In genomic region chr1:40532844-40533424, GRCh38 we compare ENCODE assay signal across 8 cellular contexts. TPM values are rescaled to one million over a fixed set of nuclear protein-coding genes. Genes with fewer than 3 reads are reported as not detected.
DNase-seq lines count a peak whose midpoint lies in the region; ATAC-seq, FAIRE-seq and TF ChIP-seq lines count a peak whose summit lies in the region.

No MANE protein-coding gene starts in this region.

- H3K9me3 ChIP-seq in breast epithelium (no peaks in the 10 kb centered on the region), Panc1 (ENCODE audit: control insufficient read depth, insufficient read depth, low read depth, low read length) (0 out of 2 replicates have a peak, but pooled peaks cover 3% of the 10 kb centered on the region), right lobe of liver (no peaks in the 10 kb centered on the region)

- H3K27ac Mint-ChIP-seq in MCF 10A (ENCODE audit: low read depth, unreplicated experiment): no peak overlapping the region
- H3K27ac Mint-ChIP-seq in brain: peak overlapping the region in 2 of 5 experiments; percentile 26 to 95

- H3K4me3 Mint-ChIP-seq in MCF 10A (ENCODE audit: unreplicated experiment) (peak overlapping the region; percentile 97), brain (peak overlapping the region; percentile 92 to 99 (median 98))

- H3K36me3 ChIP-seq in breast epithelium (no peaks in the 10 kb centered on the region), Panc1 (ENCODE audit: control insufficient read depth, insufficient read depth, low read length) (no peaks in the 10 kb centered on the region), right lobe of liver (no peaks in the 10 kb centered on the region)

- no peak overlapping the region for H3K4me3 ChIP-seq in breast epithelium
- H3K4me3 ChIP-seq in Jurkat, Clone E6-1 (ENCODE audit: low read length): no peak overlapping the region
- H3K4me3 ChIP-seq in Panc1 (ENCODE audit: low read depth in 2 of 2, low read length in 2 of 2): peak overlapping the region; percentile 81 to 89; a peak in 3 of 4 replicates
- H3K4me3 ChIP-seq in right lobe of liver: peak overlapping the region; percentile 70 to 78 (median 77)

- intact Hi-C loops in MCF 10A (cut with micrococcal nuclease): loop anchor here (2.0 to 5.0 kb wide), 2 partner anchors 134 to 420 kb away; partner anchors contain the start of gene RIMS3
- intact Hi-C loops in breast epithelium (cut with DNase I; ENCODE audit: low total_unique reads): no loop called here
- intact Hi-C loops in Panc1 (cut with micrococcal nuclease; ENCODE audit: unreplicated experiment): no loop called here
- intact Hi-C loops in right lobe of liver (cut with DNase I): no loop called here

- H3K27me3 Mint-ChIP-seq in MCF 10A (ENCODE audit: insufficient read depth, unreplicated experiment): no peaks in the 10 kb centered on the region
- peaks cover 13% of the 10 kb centered on the region for H3K27me3 Mint-ChIP-seq in brain

- H3K9me3 Mint-ChIP-seq in MCF 10A (ENCODE audit: unreplicated experiment): peaks cover under 1% of the 10 kb centered on the region
- H3K9me3 Mint-ChIP-seq in brain: peaks cover 0 to 13% (median 5%) of the 10 kb centered on the region in 5 experiments

- in situ Hi-C loops in Panc1 (cut with HindIII; ENCODE audit: low pct_unique_long_range_greater_than_20kb, low sequenced_read_pairs): no loop called here

- H3K4me1 Mint-ChIP-seq in MCF 10A (ENCODE audit: insufficient read depth, unreplicated experiment) (peaks cover 23% of the 10 kb centered on the region), brain (peaks cover 29% of the 10 kb centered on the region)

- TF ChIP-seq CTCF in MCF 10A (IDR thresholded peaks at IDR 0.05; ENCODE audit: unreplicated experiment) (peak; percentile 54), breast epithelium (IDR thresholded peaks at IDR 0.05) (peak in 1 of 3 donors; percentile 17), Panc1 (IDR thresholded peaks at IDR 0.05) (peak; percentile 76; the same call in 1 of the 2 replicates), brain (conservative IDR thresholded peaks at IDR 0.05) (peak; percentile 54 to 73), right lobe of liver (IDR thresholded peaks at IDR 0.05) (peak; percentile 58 to 65 (median 63))

- H3K27ac ChIP-seq in breast epithelium (no peak overlapping the region), Panc1 (ENCODE audit: low read length) (peak overlapping the region; percentile 93), right lobe of liver (peak overlapping the region; percentile 68 to 82 (median 79))

- FAIRE-seq in urothelium cell line (lab: Jason Lieb, UNC) (no peak), frontal cortex (lab: Jason Lieb, UNC) (no peak)

- CTCF ChIA-PET in MCF 10A (lab: Yijun Ruan, JAX): interaction anchor here (0.5 to 2.0 kb wide), 34 partner anchors 11 to 750 kb away, joined by 3 to 8 read pairs (median 4); partner anchors contain the start of gene NFYC
- CTCF ChIA-PET in Panc1 (lab: Charles Lee): interaction anchor here (0.5 to 0.7 kb wide), 3 partner anchors 31 to 601 kb away, joined by 3 to 7 read pairs (median 5); partner anchors contain the start of gene RIMS3

- TF ChIP-seq POLR2A in breast epithelium (IDR thresholded peaks at IDR 0.05) (no peak), right lobe of liver (IDR thresholded peaks at IDR 0.05) (no peak)

- POLR2A ChIA-PET in MCF 10A (lab: Yijun Ruan, JAX): interaction anchor here (0.6 to 2.1 kb wide), 11 partner anchors 17 to 966 kb away, joined by 3 to 7 read pairs (median 3); partner anchors contain the start of gene ZFP69B
- POLR2A ChIA-PET in Panc1 (lab: Charles Lee): interaction anchor here (0.6 kb wide), 1 partner anchor 12 kb away, joined by 3 read pairs; no protein-coding TSS in a partner anchor

- DNase-seq in MCF 10A (ENCODE audit: unreplicated experiment): peak; percentile 65
- DNase-seq in breast epithelium (ENCODE audit: low spot score in 2 of 2): no peak
- peak; percentile 78 for DNase-seq in Jurkat, Clone E6-1 (ENCODE audit: low read depth, low spot score)
- DNase-seq in Panc1 (ENCODE audit: low read depth, low spot score): peak; percentile 61
- no peak for DNase-seq in right lobe of liver
- DNase-seq in urothelium cell line (ENCODE audit: low spot score): peak; percentile 68
- no peak for DNase-seq in frontal cortex (ENCODE audit: low spot score in 2 of 2)

- BruUV-seq in MCF 10A (replicated peaks; lab: Mats Ljungman, UMichigan) (no TSS peak), Panc1 (replicated peaks; lab: Mats Ljungman, UMichigan) (no TSS peak)

- ATAC-seq in Panc1: peak; percentile 69
- ATAC-seq in right lobe of liver: peak; percentile 37 to 52 (median 44)

- H3K27me3 ChIP-seq in breast epithelium: no peaks in the 10 kb centered on the region
- H3K27me3 ChIP-seq in Panc1 (ENCODE audit: control insufficient read depth, insufficient read depth, low read length): no peaks in the 10 kb centered on the region
- no peaks in the 10 kb centered on the region for H3K27me3 ChIP-seq in right lobe of liver

- no peaks in the 10 kb centered on the region for H3K4me1 ChIP-seq in breast epithelium
- peaks cover 7% of the 10 kb centered on the region for H3K4me1 ChIP-seq in Panc1 (ENCODE audit: control insufficient read depth, insufficient read depth, low read length)
- H3K4me1 ChIP-seq in right lobe of liver: peaks cover 0 to 23% (median 0%) of the 10 kb centered on the region in 4 donors

- peaks cover 10% of the 10 kb centered on the region for H3K36me3 Mint-ChIP-seq in MCF 10A (ENCODE audit: insufficient read depth, unreplicated experiment)
- H3K36me3 Mint-ChIP-seq in brain: peaks cover 24% of the 10 kb centered on the region

RNA-seq across cellular contexts. Expression of gene ZNF684, which starts 1.5 kb away (rescaled TPM):
- total RNA-seq in MCF 10A (2022) (1.4 and 1.8 TPM in 2 replicates), breast epithelium (1 to 10 TPM; 4.0 to 8.2 (median 5.9) TPM), Panc1 (2021; ENCODE audit: unreplicated experiment) (5.3 TPM), right lobe of liver (10 to 100 TPM in 2 of 6 experiments, 1 to 10 TPM in 4; 6.0 to 11.0 (median 8.6) TPM), frontal cortex (7.7 TPM)
- 6.1 TPM for polyA plus RNA-seq in Jurkat, Clone E6-1 (2012; ENCODE audit: insufficient read depth, insufficient read length)
- polyA plus RNA-seq in Panc1 (2012; ENCODE audit: insufficient read length): 4.9 TPM
- polyA plus RNA-seq in brain (ENCODE audit: insufficient read depth, low read depth, low replicate concordance): 0.59 TPM

RNA-seq across cellular contexts. Expression of gene EXO5, which starts 24.4 kb away (rescaled TPM):
- 2.2 and 3.1 TPM in 2 replicates for total RNA-seq in MCF 10A (2022)
- 10 to 100 TPM in 2 of 3 donors, 1 to 10 TPM in 1; 5.6 to 16.7 (median 11.5) TPM for total RNA-seq in breast epithelium
- polyA plus RNA-seq in Jurkat, Clone E6-1 (2012; ENCODE audit: insufficient read depth, insufficient read length): 19.3 TPM
- 17.9 TPM for total RNA-seq in Panc1 (2021; ENCODE audit: unreplicated experiment)
- 10.0 TPM for polyA plus RNA-seq in Panc1 (2012; ENCODE audit: insufficient read length)
- 9.6 TPM for polyA plus RNA-seq in brain (ENCODE audit: insufficient read depth, low read depth, low replicate concordance)
- 1 to 10 TPM; 2.5 to 7.7 (median 3.9) TPM for total RNA-seq in right lobe of liver
- 28.5 TPM for total RNA-seq in frontal cortex

RNA-seq across cellular contexts. Expression of gene ZFP69, which starts 55.8 kb away (rescaled TPM):
- 1.8 and 2.2 TPM in 2 replicates for total RNA-seq in MCF 10A (2022)
- total RNA-seq in breast epithelium: 1 to 10 TPM; 2.2 to 4.8 (median 4.6) TPM
- polyA plus RNA-seq in Jurkat, Clone E6-1 (2012; ENCODE audit: insufficient read depth, insufficient read length): 0.42 TPM
- total RNA-seq in Panc1 (2021; ENCODE audit: unreplicated experiment): 6.4 TPM
- 3.8 TPM for polyA plus RNA-seq in Panc1 (2012; ENCODE audit: insufficient read length)
- polyA plus RNA-seq in brain (ENCODE audit: insufficient read depth, low read depth, low replicate concordance): 1.1 TPM
- total RNA-seq in right lobe of liver: 1 to 10 TPM in 5 of 6 experiments, under 1 TPM in 1; 0.88 to 2.2 (median 1.5) TPM
- total RNA-seq in frontal cortex: 19.2 TPM

Comparison
In these comparisons a context has a peak if more than half of its experiments do, and no peak if none do; other contexts are left out.
1. DNase-seq: peak in MCF 10A (single experiment), Jurkat, Clone E6-1 (single experiment), Panc1 (single experiment) and urothelium cell line (single experiment); none in breast epithelium (0 of 2), right lobe of liver (0 of 3) and frontal cortex (0 of 2).
2. H3K27ac ChIP-seq: peak in Panc1 (single experiment) and right lobe of liver (3 of 3); none in breast epithelium (0 of 2).
3. H3K4me3 ChIP-seq: peak in Panc1 (2 of 2) and right lobe of liver (3 of 3); none in breast epithelium (0 of 3) and Jurkat, Clone E6-1 (single experiment).